ENCODE assay signal across 8 cellular contexts in the genomic region with DNA sequence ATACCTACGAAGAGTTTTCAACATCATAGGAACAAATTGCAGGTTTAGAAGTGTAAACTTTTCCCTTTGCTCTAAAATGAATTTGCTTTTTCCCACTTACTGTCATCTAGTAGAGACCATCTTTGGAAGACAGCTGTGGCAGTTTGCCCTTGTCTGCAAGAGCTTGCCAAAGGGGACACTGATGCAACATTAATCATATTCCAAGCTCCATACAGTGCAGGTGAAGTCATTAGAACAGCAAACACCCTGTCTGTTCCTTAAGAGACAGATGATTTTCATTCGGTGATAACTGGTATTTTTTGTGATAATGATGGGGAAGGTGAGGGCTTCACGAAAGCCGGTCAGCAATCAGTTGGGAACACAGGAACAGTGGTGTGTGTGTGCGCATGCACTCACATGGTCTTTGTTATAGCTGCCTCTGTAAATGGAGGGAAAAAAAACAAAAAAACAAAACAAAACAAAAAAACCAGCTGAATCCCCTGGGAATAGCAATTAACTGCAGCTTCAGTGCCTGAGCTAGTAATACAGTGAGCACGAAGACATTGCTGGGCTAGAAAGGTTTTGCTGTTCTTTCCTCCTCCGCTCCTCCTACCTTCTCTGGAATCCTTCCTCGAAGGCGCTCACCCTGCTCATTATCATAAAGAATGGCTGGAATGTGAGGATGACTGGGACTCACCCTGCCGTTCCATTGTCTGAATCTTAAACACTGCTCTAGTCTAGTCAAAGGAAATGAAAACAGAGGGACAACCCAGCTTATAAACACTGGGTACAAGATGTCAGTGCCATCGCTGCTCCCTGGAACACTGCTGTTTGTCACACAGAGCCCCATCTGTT. TPM values are rescaled to one million over a fixed set of nuclear protein-coding genes. Genes with fewer than 3 reads are reported as not detected.
DNase-seq lines count a peak whose midpoint lies in the region; ATAC-seq and TF ChIP-seq lines count a peak whose summit lies in the region.

No MANE protein-coding gene starts in this region.

- no peak overlapping the region for H3K4me3 ChIP-seq in MM.1S (ENCODE audit: low read length)

- peak; percentile 94 for ATAC-seq in SK-N-SH treated with all-trans-retinoic acid at 6 μM for 48 hours
- peak; percentile 44 for ATAC-seq in sciatic nerve
- no peak for ATAC-seq in HG03457 (IDR thresholded peaks at IDR 0.05; ENCODE audit: unreplicated experiment)

- no peaks in the 10 kb centered on the region for H4K20me1 ChIP-seq in MM.1S (ENCODE audit: insufficient read depth, low read length)

- intact Hi-C loops in sciatic nerve (cut with DNase I): no loop called here

- no peaks in the 10 kb centered on the region for H3K27me3 ChIP-seq in MM.1S (replicated peaks; ENCODE audit: insufficient read depth, low read length)

- no peaks in the 10 kb centered on the region for H3K9me3 ChIP-seq in MM.1S (replicated peaks; ENCODE audit: insufficient read depth, low read length)

- H3K4me1 Mint-ChIP-seq in activated CD4-positive, alpha-beta memory T cell treated with anti-CD3 and anti-CD28 coated beads, Interleukin-2, amount 10 ng/mL, durations not matched to agents 7 days and 5 days: no peaks in the 10 kb centered on the region

- H3K27ac ChIP-seq in MM.1S (ENCODE audit: low read length): no peak overlapping the region

- no peaks in the 10 kb centered on the region for H3K4me1 ChIP-seq in MM.1S (ENCODE audit: low read length)

- H3K9me3 Mint-ChIP-seq in activated CD4-positive, alpha-beta memory T cell treated with anti-CD3 and anti-CD28 coated beads, Interleukin-2, amount 10 ng/mL, durations not matched to agents 7 days and 5 days: peaks cover 3% of the 10 kb centered on the region

- H3K9me2 ChIP-seq in MM.1S (replicated peaks; ENCODE audit: insufficient read depth, low read length): no peaks in the 10 kb centered on the region

- DNase-seq in HPDE6-E6E7 (ENCODE audit: extremely low spot score): peak; percentile 48
- DNase-seq in glomerular visceral epithelial cell (ENCODE audit: extremely low spot score): peak; percentile 67
- DNase-seq in sciatic nerve (ENCODE audit: low spot score): no peak
- DNase-seq in MM.1S: no peak
- no peak for DNase-seq in activated CD4-positive, alpha-beta memory T cell treated with anti-CD3 and anti-CD28 coated beads, Interleukin-2, amount 10 ng/mL, durations not matched to agents 7 days and 5 days
- no peak for DNase-seq in GM10266 (ENCODE audit: extremely low spot score)

- H3K36me3 Mint-ChIP-seq in activated CD4-positive, alpha-beta memory T cell treated with anti-CD3 and anti-CD28 coated beads, Interleukin-2, amount 10 ng/mL, durations not matched to agents 7 days and 5 days (ENCODE audit: low read depth): no peaks in the 10 kb centered on the region

- H3K36me3 ChIP-seq in MM.1S (replicated peaks; ENCODE audit: insufficient read depth, low read length): no peaks in the 10 kb centered on the region

- H3K79me2 ChIP-seq in MM.1S (ENCODE audit: low read length): no peaks in the 10 kb centered on the region

- H2AFZ ChIP-seq in MM.1S (ENCODE audit: low read length): no peak overlapping the region

- CTCF ChIA-PET in activated CD4-positive, alpha-beta memory T cell treated with anti-CD3 and anti-CD28 coated beads, Interleukin-2, amount 10 ng/mL, durations not matched to agents 7 days and 5 days (lab: Charles Lee): no interaction called here

- H3K4me2 ChIP-seq in MM.1S (ENCODE audit: low read depth, low read length): no peak overlapping the region

- no peak overlapping the region for H3K4me3 Mint-ChIP-seq in activated CD4-positive, alpha-beta memory T cell treated with anti-CD3 and anti-CD28 coated beads, Interleukin-2, amount 10 ng/mL, durations not matched to agents 7 days and 5 days

- H3F3A ChIP-seq in MM.1S (ENCODE audit: insufficient read depth, low read length): no peaks in the 10 kb centered on the region

- no peak overlapping the region for H3K9ac ChIP-seq in MM.1S (ENCODE audit: low read length)

- H3K27me3 Mint-ChIP-seq in activated CD4-positive, alpha-beta memory T cell treated with anti-CD3 and anti-CD28 coated beads, Interleukin-2, amount 10 ng/mL, durations not matched to agents 7 days and 5 days: no peaks in the 10 kb centered on the region

- H3K27ac Mint-ChIP-seq in activated CD4-positive, alpha-beta memory T cell treated with anti-CD3 and anti-CD28 coated beads, Interleukin-2, amount 10 ng/mL, durations not matched to agents 7 days and 5 days: no peak overlapping the region

- TF ChIP-seq CTCF in MM.1S (IDR thresholded peaks at IDR 0.05; ENCODE audit: low read length) (no peak), GM10266 (IDR thresholded peaks at IDR 0.05; ENCODE audit: control insufficient read depth, insufficient read depth, low read depth, missing control alignments) (no peak)

- POLR2A ChIA-PET in activated CD4-positive, alpha-beta memory T cell treated with anti-CD3 and anti-CD28 coated beads, Interleukin-2, amount 10 ng/mL, durations not matched to agents 7 days and 5 days (lab: Charles Lee): no interaction called here

TF ChIP-seq in SK-N-SH treated with all-trans-retinoic acid at 6 μM for 48 hours, 23 proteins besides CTCF, POLR2A, EP300 and RAD21:
- TF ChIP-seq BACH2 (CRISPR knock-in tag; IDR thresholded peaks at IDR 0.05; ENCODE audit: borderline replicate concordance) (no peak), TOX (CRISPR knock-in tag; IDR thresholded peaks at IDR 0.05; ENCODE audit: borderline replicate concordance) (no peak), ZNF565 (CRISPR knock-in tag; conservative IDR thresholded peaks at IDR 0.05; ENCODE audit: low read depth) (no peak), ZNF8 (CRISPR knock-in tag; IDR thresholded peaks at IDR 0.05) (no peak), ARNTL (CRISPR knock-in tag; IDR thresholded peaks at IDR 0.05; ENCODE audit: borderline replicate concordance, low read depth) (no peak), ISL1 (CRISPR knock-in tag; IDR thresholded peaks at IDR 0.05) (no peak), SNAI2 (CRISPR knock-in tag; IDR thresholded peaks at IDR 0.05) (no peak), TCF4 (CRISPR knock-in tag; IDR thresholded peaks at IDR 0.05; ENCODE audit: borderline replicate concordance) (no peak)
- TF ChIP-seq, protein P1, sequence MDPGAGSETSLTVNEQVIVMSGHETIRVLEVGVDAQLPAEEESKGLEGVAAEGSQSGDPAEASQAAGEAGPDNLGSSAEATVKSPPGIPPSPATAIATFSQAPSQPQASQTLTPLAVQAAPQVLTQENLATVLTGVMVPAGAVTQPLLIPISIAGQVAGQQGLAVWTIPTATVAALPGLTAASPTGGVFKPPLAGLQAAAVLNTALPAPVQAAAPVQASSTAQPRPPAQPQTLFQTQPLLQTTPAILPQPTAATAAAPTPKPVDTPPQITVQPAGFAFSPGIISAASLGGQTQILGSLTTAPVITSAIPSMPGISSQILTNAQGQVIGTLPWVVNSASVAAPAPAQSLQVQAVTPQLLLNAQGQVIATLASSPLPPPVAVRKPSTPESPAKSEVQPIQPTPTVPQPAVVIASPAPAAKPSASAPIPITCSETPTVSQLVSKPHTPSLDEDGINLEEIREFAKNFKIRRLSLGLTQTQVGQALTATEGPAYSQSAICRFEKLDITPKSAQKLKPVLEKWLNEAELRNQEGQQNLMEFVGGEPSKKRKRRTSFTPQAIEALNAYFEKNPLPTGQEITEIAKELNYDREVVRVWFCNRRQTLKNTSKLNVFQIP (CRISPR knock-in tag; IDR thresholded peaks at IDR 0.05; ENCODE audit: borderline replicate concordance, low read depth): no peak
- TF ChIP-seq, protein P2, sequence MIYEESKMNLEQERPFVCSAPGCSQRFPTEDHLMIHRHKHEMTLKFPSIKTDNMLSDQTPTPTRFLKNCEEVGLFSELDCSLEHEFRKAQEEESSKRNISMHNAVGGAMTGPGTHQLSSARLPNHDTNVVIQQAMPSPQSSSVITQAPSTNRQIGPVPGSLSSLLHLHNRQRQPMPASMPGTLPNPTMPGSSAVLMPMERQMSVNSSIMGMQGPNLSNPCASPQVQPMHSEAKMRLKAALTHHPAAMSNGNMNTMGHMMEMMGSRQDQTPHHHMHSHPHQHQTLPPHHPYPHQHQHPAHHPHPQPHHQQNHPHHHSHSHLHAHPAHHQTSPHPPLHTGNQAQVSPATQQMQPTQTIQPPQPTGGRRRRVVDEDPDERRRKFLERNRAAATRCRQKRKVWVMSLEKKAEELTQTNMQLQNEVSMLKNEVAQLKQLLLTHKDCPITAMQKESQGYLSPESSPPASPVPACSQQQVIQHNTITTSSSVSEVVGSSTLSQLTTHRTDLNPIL (CRISPR knock-in tag; IDR thresholded peaks at IDR 0.05; ENCODE audit: low read depth): no peak
- TF ChIP-seq, protein P3, sequence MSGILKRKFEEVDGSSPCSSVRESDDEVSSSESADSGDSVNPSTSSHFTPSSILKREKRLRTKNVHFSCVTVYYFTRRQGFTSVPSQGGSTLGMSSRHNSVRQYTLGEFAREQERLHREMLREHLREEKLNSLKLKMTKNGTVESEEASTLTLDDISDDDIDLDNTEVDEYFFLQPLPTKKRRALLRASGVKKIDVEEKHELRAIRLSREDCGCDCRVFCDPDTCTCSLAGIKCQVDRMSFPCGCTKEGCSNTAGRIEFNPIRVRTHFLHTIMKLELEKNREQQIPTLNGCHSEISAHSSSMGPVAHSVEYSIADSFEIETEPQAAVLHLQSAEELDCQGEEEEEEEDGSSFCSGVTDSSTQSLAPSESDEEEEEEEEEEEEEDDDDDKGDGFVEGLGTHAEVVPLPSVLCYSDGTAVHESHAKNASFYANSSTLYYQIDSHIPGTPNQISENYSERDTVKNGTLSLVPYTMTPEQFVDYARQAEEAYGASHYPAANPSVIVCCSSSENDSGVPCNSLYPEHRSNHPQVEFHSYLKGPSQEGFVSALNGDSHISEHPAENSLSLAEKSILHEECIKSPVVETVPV (CRISPR knock-in tag; IDR thresholded peaks at IDR 0.05): no peak

RNA-seq across cellular contexts. Expression of a gene that starts 35.2 kb away (rescaled TPM):
- 72.8 TPM for total RNA-seq in sciatic nerve
- not detected for total RNA-seq in activated CD4-positive, alpha-beta memory T cell treated with anti-CD3 and anti-CD28 coated beads, Interleukin-2, amount 10 ng/mL, durations not matched to agents 7 days and 5 days

Comparison
In these comparisons a context has a peak if more than half of its experiments do, and no peak if none do; other contexts are left out.
1. DNase-seq: peak in HPDE6-E6E7 (single experiment) and glomerular visceral epithelial cell (single experiment); none in sciatic nerve (single experiment), MM.1S (single experiment), activated CD4-positive, alpha-beta memory T cell treated with anti-CD3 and anti-CD28 coated beads, Interleukin-2, amount 10 ng/mL, durations not matched to agents 7 days and 5 days (single experiment) and GM10266 (single experiment).
2. RNA of a gene that starts 35.2 kb away (total RNA-seq): 72.8 TPM in sciatic nerve (single experiment); not detected in activated CD4-positive, alpha-beta memory T cell treated with anti-CD3 and anti-CD28 coated beads, Interleukin-2, amount 10 ng/mL, durations not matched to agents 7 days and 5 days; every median in the first group is over 10 times any median in the second.